In the genomic region with DNA sequence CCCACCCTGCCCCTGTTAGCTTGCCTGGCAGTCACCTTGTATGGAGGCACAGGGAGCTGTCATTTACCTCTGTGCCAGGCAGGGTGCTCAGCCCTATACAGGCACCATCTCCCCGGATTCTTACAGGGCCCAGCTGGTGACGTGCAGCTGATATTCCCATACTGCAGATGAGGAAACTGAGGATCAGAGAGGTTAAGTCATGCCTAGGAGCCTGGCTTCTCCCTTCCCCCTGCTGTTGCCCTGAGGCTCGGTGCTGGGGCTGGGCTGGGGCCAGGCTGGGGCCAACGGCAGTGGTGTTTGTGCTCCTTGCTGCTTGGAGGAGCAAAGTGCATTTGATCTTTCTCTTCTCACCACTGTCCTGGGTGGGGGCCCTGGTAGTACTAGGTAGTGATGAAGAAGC, we compare ENCODE assay signal across 1 cellular context.
TF ChIP-seq lines count a peak whose summit lies in the region.

No MANE protein-coding gene starts in this region.

TF ChIP-seq in HepG2, 621 proteins besides CTCF, POLR2A, EP300 and RAD21 (continued from another document and continues in another):
- TF ChIP-seq, protein P1, sequence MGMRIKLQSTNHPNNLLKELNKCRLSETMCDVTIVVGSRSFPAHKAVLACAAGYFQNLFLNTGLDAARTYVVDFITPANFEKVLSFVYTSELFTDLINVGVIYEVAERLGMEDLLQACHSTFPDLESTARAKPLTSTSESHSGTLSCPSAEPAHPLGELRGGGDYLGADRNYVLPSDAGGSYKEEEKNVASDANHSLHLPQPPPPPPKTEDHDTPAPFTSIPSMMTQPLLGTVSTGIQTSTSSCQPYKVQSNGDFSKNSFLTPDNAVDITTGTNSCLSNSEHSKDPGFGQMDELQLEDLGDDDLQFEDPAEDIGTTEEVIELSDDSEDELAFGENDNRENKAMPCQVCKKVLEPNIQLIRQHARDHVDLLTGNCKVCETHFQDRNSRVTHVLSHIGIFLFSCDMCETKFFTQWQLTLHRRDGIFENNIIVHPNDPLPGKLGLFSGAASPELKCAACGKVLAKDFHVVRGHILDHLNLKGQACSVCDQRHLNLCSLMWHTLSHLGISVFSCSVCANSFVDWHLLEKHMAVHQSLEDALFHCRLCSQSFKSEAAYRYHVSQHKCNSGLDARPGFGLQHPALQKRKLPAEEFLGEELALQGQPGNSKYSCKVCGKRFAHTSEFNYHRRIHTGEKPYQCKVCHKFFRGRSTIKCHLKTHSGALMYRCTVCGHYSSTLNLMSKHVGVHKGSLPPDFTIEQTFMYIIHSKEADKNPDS (CRISPR knock-in tag; IDR thresholded peaks at IDR 0.05) = no peak
- TF ChIP-seq ZMYM4 (CRISPR knock-in tag; IDR thresholded peaks at IDR 0.05) = no peak
- TF ChIP-seq HCFC1 (IDR thresholded peaks at IDR 0.05; ENCODE audit: low read depth, low read length) = no peak
- TF ChIP-seq NRL (CRISPR knock-in tag; IDR thresholded peaks at IDR 0.05; ENCODE audit: borderline replicate concordance) = no peak
- no peak for TF ChIP-seq TCF7L2 (IDR thresholded peaks at IDR 0.05; ENCODE audit: low read depth, low read length)
- no peak for TF ChIP-seq JUND (CRISPR knock-in tag; IDR thresholded peaks at IDR 0.05)
- TF ChIP-seq, protein P2, sequence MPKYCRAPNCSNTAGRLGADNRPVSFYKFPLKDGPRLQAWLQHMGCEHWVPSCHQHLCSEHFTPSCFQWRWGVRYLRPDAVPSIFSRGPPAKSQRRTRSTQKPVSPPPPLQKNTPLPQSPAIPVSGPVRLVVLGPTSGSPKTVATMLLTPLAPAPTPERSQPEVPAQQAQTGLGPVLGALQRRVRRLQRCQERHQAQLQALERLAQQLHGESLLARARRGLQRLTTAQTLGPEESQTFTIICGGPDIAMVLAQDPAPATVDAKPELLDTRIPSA (CRISPR knock-in tag; IDR thresholded peaks at IDR 0.05; ENCODE audit: borderline replicate concordance) = no peak
- no peak for TF ChIP-seq YEATS2 (CRISPR knock-in tag; IDR thresholded peaks at IDR 0.05; ENCODE audit: borderline replicate concordance)
- TF ChIP-seq, protein P3, sequence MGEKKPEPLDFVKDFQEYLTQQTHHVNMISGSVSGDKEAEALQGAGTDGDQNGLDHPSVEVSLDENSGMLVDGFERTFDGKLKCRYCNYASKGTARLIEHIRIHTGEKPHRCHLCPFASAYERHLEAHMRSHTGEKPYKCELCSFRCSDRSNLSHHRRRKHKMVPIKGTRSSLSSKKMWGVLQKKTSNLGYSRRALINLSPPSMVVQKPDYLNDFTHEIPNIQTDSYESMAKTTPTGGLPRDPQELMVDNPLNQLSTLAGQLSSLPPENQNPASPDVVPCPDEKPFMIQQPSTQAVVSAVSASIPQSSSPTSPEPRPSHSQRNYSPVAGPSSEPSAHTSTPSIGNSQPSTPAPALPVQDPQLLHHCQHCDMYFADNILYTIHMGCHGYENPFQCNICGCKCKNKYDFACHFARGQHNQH (CRISPR knock-in tag; IDR thresholded peaks at IDR 0.05) = no peak
- TF ChIP-seq, protein P4, sequence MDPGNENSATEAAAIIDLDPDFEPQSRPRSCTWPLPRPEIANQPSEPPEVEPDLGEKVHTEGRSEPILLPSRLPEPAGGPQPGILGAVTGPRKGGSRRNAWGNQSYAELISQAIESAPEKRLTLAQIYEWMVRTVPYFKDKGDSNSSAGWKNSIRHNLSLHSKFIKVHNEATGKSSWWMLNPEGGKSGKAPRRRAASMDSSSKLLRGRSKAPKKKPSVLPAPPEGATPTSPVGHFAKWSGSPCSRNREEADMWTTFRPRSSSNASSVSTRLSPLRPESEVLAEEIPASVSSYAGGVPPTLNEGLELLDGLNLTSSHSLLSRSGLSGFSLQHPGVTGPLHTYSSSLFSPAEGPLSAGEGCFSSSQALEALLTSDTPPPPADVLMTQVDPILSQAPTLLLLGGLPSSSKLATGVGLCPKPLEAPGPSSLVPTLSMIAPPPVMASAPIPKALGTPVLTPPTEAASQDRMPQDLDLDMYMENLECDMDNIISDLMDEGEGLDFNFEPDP (CRISPR knock-in tag; conservative IDR thresholded peaks at IDR 0.05) = no peak
- TF ChIP-seq SMAD9 (CRISPR knock-in tag; IDR thresholded peaks at IDR 0.05) = no peak
- TF ChIP-seq HMG20A (CRISPR knock-in tag; IDR thresholded peaks at IDR 0.05; ENCODE audit: borderline replicate concordance) = 0 out of 2 replicates have a peak, but pooled peaks have one; percentile 30
- TF ChIP-seq, protein P5, sequence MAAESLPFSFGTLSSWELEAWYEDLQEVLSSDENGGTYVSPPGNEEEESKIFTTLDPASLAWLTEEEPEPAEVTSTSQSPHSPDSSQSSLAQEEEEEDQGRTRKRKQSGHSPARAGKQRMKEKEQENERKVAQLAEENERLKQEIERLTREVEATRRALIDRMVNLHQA (CRISPR knock-in tag; IDR thresholded peaks at IDR 0.05) = no peak
- TF ChIP-seq HNRNPH1 (optimal IDR thresholded peaks at IDR 0.05; ENCODE audit: low read depth, low read length) = no peak
- TF ChIP-seq ZNF768 (CRISPR knock-in tag; IDR thresholded peaks at IDR 0.05) = peak; percentile 67
- TF ChIP-seq GATAD2A (CRISPR knock-in tag; IDR thresholded peaks at IDR 0.05) = peak; percentile 18; the same call in 1 of the 2 replicates
- TF ChIP-seq ZBTB42 (CRISPR knock-in tag; IDR thresholded peaks at IDR 0.05) = no peak
- TF ChIP-seq, protein P6, sequence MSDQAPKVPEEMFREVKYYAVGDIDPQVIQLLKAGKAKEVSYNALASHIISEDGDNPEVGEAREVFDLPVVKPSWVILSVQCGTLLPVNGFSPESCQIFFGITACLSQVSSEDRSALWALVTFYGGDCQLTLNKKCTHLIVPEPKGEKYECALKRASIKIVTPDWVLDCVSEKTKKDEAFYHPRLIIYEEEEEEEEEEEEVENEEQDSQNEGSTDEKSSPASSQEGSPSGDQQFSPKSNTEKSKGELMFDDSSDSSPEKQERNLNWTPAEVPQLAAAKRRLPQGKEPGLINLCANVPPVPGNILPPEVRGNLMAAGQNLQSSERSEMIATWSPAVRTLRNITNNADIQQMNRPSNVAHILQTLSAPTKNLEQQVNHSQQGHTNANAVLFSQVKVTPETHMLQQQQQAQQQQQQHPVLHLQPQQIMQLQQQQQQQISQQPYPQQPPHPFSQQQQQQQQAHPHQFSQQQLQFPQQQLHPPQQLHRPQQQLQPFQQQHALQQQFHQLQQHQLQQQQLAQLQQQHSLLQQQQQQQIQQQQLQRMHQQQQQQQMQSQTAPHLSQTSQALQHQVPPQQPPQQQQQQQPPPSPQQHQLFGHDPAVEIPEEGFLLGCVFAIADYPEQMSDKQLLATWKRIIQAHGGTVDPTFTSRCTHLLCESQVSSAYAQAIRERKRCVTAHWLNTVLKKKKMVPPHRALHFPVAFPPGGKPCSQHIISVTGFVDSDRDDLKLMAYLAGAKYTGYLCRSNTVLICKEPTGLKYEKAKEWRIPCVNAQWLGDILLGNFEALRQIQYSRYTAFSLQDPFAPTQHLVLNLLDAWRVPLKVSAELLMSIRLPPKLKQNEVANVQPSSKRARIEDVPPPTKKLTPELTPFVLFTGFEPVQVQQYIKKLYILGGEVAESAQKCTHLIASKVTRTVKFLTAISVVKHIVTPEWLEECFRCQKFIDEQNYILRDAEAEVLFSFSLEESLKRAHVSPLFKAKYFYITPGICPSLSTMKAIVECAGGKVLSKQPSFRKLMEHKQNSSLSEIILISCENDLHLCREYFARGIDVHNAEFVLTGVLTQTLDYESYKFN (CRISPR knock-in tag; conservative IDR thresholded peaks at IDR 0.05) = peak; percentile 58
- TF ChIP-seq ZNF3 (CRISPR knock-in tag; IDR thresholded peaks at IDR 0.05) = no peak
- TF ChIP-seq HDAC6 (IDR thresholded peaks at IDR 0.05; ENCODE audit: low read depth, low read length) = no peak
- no peak for TF ChIP-seq ZNF724P (CRISPR knock-in tag; IDR thresholded peaks at IDR 0.05; ENCODE audit: borderline replicate concordance)
- no peak for TF ChIP-seq ZNF747 (CRISPR knock-in tag; IDR thresholded peaks at IDR 0.05; ENCODE audit: borderline replicate concordance)
- TF ChIP-seq ZSCAN29 (CRISPR knock-in tag; conservative IDR thresholded peaks at IDR 0.05) = no peak
- TF ChIP-seq, protein P7, sequence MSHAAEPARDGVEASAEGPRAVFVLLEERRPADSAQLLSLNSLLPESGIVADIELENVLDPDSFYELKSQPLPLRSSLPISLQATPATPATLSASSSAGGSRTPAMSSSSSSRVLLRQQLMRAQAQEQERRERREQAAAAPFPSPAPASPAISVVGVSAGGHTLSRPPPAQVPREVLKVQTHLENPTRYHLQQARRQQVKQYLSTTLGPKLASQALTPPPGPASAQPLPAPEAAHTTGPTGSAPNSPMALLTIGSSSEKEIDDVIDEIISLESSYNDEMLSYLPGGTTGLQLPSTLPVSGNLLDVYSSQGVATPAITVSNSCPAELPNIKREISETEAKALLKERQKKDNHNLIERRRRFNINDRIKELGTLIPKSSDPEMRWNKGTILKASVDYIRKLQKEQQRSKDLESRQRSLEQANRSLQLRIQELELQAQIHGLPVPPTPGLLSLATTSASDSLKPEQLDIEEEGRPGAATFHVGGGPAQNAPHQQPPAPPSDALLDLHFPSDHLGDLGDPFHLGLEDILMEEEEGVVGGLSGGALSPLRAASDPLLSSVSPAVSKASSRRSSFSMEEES (CRISPR knock-in tag; IDR thresholded peaks at IDR 0.05) = no peak
- no peak for TF ChIP-seq ZNF598 (CRISPR knock-in tag; IDR thresholded peaks at IDR 0.05; ENCODE audit: borderline replicate concordance)
- TF ChIP-seq, protein P8, sequence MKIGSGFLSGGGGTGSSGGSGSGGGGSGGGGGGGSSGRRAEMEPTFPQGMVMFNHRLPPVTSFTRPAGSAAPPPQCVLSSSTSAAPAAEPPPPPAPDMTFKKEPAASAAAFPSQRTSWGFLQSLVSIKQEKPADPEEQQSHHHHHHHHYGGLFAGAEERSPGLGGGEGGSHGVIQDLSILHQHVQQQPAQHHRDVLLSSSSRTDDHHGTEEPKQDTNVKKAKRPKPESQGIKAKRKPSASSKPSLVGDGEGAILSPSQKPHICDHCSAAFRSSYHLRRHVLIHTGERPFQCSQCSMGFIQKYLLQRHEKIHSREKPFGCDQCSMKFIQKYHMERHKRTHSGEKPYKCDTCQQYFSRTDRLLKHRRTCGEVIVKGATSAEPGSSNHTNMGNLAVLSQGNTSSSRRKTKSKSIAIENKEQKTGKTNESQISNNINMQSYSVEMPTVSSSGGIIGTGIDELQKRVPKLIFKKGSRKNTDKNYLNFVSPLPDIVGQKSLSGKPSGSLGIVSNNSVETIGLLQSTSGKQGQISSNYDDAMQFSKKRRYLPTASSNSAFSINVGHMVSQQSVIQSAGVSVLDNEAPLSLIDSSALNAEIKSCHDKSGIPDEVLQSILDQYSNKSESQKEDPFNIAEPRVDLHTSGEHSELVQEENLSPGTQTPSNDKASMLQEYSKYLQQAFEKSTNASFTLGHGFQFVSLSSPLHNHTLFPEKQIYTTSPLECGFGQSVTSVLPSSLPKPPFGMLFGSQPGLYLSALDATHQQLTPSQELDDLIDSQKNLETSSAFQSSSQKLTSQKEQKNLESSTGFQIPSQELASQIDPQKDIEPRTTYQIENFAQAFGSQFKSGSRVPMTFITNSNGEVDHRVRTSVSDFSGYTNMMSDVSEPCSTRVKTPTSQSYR (CRISPR knock-in tag; IDR thresholded peaks at IDR 0.05; ENCODE audit: borderline replicate concordance) = peak; percentile 62; the same call in 1 of the 2 replicates
- no peak for TF ChIP-seq ESRRA (CRISPR knock-in tag; IDR thresholded peaks at IDR 0.05; ENCODE audit: low read depth)
- TF ChIP-seq, protein P9, sequence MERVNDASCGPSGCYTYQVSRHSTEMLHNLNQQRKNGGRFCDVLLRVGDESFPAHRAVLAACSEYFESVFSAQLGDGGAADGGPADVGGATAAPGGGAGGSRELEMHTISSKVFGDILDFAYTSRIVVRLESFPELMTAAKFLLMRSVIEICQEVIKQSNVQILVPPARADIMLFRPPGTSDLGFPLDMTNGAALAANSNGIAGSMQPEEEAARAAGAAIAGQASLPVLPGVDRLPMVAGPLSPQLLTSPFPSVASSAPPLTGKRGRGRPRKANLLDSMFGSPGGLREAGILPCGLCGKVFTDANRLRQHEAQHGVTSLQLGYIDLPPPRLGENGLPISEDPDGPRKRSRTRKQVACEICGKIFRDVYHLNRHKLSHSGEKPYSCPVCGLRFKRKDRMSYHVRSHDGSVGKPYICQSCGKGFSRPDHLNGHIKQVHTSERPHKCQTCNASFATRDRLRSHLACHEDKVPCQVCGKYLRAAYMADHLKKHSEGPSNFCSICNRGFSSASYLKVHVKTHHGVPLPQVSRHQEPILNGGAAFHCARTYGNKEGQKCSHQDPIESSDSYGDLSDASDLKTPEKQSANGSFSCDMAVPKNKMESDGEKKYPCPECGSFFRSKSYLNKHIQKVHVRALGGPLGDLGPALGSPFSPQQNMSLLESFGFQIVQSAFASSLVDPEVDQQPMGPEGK (CRISPR knock-in tag; IDR thresholded peaks at IDR 0.05) = peak; percentile 74
- no peak for TF ChIP-seq CENPX (CRISPR knock-in tag; IDR thresholded peaks at IDR 0.05)
- no peak for TF ChIP-seq MIER3 (CRISPR knock-in tag; IDR thresholded peaks at IDR 0.05; ENCODE audit: borderline replicate concordance)
- TF ChIP-seq SP4 (CRISPR knock-in tag; IDR thresholded peaks at IDR 0.05) = no peak
